Comparison of ENCODE assay signal across 8 cellular contexts in the genomic region with DNA sequence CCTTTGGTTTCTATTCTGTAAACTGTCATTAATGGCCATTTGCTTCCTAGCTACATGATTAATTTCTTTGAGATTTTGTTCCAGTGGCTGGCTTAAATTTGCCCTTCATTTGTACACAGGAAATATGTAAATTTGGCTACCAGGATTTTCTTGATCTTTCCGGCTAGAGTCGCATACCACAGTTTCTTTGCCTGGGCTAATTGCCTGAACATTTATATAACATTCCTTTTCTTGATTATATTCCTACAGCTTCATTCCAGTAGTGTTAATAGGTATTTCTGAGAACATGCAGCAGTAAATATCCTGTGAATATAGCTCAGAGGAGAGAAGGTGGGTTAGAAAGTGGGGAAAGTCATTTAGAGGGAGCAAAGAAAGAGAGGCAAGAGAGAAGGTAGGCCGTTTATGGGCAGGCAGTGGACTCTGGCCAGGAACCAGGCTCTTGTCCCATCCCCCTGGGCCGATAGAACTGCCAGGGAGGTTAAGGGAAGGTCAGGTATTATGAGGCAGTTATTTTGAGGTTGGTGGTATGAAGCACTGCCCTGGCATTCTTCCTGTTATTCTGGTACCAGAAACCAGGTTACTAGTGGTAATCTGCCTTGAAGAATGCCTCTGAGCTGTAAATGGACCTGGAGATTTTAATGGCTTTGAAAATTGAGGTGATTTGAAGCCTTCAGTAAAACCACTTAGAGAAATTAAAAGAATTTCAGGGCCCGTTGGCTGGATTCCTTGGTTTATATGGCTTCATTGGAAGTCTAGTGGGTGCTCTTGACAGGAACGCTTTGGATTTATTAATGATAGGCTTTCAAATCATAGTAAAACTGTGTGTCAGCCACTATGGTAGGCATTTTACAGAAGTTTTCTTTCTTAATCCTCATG. TPM values are rescaled to one million over a fixed set of nuclear protein-coding genes. Genes with fewer than 3 reads are reported as not detected.
DNase-seq lines count a peak whose midpoint lies in the region; ATAC-seq and TF ChIP-seq lines count a peak whose summit lies in the region.

No MANE protein-coding gene starts in this region.

- no peaks in the 10 kb centered on the region for H3K9me3 ChIP-seq in heart left ventricle
- H3K9me3 ChIP-seq in skeletal muscle satellite cell (replicated peaks; ENCODE audit: low read length), result no peaks in the 10 kb centered on the region
- H3K9me3 ChIP-seq in neuronal stem cell (replicated peaks in 1 of 2; ENCODE audit: control insufficient read depth in 2 of 2, insufficient read depth in 1 of 2, low read depth in 1 of 2, low read length in 2 of 2), result no peaks in the 10 kb centered on the region
- H3K9me3 ChIP-seq in WERI-Rb-1 (ENCODE audit: severe bottlenecking), result no peaks in the 10 kb centered on the region

- H3K4me2 ChIP-seq in skeletal muscle satellite cell (ENCODE audit: low read length), result peak overlapping the region; percentile 72
- H3K4me2 ChIP-seq in neuronal stem cell (ENCODE audit: insufficient read depth, low read length, poor library complexity, severe bottlenecking), result no peak overlapping the region

- peak in 1 of 2 donors; percentile 31 for TF ChIP-seq POLR2A in heart left ventricle (IDR thresholded peaks at IDR 0.05)

- WGBS in heart left ventricle, 4 donors, result 8 to 13% (median 11%) methylated on average over 6 of the region's 6 CpGs
- WGBS in neuronal stem cell (ENCODE audit: extremely low coverage in 2 of 2, insufficient read length in 2 of 2, insufficient replicate concordance in 1 of 2), 2 donors, result no CpG with 5 or more reads among the region's 6 CpGs

- H2AFZ ChIP-seq in neuronal stem cell (ENCODE audit: low read length), result no peak overlapping the region

- no peak overlapping the region for H3K4ac ChIP-seq in neuronal stem cell (ENCODE audit: low read length)

- no peak for DNase-seq in activated naive CD4-positive, alpha-beta T cell treated with anti-CD3 and anti-CD28 coated beads for 36 hours
- DNase-seq in activated naive CD4-positive, alpha-beta T cell treated with anti-CD3 and anti-CD28 coated beads, Interleukin-2, amount 50 U/mL, for 16 hours, result no peak
- DNase-seq in activated T-helper 1 cell treated with anti-CD3 and anti-CD28 coated beads, Interleukin-12 subunit alpha, Interleukin-12 subunit beta, Interleukin-2, Interleukin-4 antibody, amounts not matched to agents 30 ng/mL and 10 ng/mL and 1 ng/mL, durations not matched to agents 14 hours and 24 hours and 36 hours (ENCODE audit: low spot score), result no peak
- DNase-seq in heart left ventricle (peak in 4 of 5 donors; percentile 77 to 87 (median 80)), T1000 (lab: John Stamatoyannopoulos, UW) (no peak), neuronal stem cell (ENCODE audit: low spot score) (no peak), WERI-Rb-1 (no peak)

- H3K23ac ChIP-seq in neuronal stem cell (ENCODE audit: low read depth, low read length, poor library complexity), result no peak overlapping the region

- intact Hi-C loops in activated naive CD4-positive, alpha-beta T cell treated with anti-CD3 and anti-CD28 coated beads for 36 hours (cut with micrococcal nuclease), result loop anchor here (5.0 to 10.0 kb wide), 3 partner anchors 334 to 524 kb away; a partner anchor contains a TSS
- intact Hi-C loops in activated T-helper 1 cell treated with anti-CD3 and anti-CD28 coated beads, Interleukin-12 subunit alpha, Interleukin-12 subunit beta, Interleukin-2, Interleukin-4 antibody, amounts not matched to agents 30 ng/mL and 10 ng/mL and 1 ng/mL, durations not matched to agents 14 hours and 24 hours and 36 hours (cut with micrococcal nuclease), result loop anchor here (5.0 to 10.0 kb wide), 2 partner anchors 424 to 1266 kb away; a partner anchor contains a TSS
- intact Hi-C loops in heart left ventricle (cut with DNase I), result loop anchor here in 2 of 10 donors (5.0 kb wide), 2 partner anchors 41 to 44 kb away; a partner anchor contains a TSS

- H3K4me1 Mint-ChIP-seq in activated naive CD4-positive, alpha-beta T cell treated with anti-CD3 and anti-CD28 coated beads for 36 hours (ENCODE audit: low read depth), result peaks cover 67% of the 10 kb centered on the region
- peaks cover 49% of the 10 kb centered on the region for H3K4me1 Mint-ChIP-seq in activated T-helper 1 cell treated with anti-CD3 and anti-CD28 coated beads, Interleukin-12 subunit alpha, Interleukin-12 subunit beta, Interleukin-2, Interleukin-4 antibody, amounts not matched to agents 30 ng/mL and 10 ng/mL and 1 ng/mL, durations not matched to agents 14 hours and 24 hours and 36 hours (ENCODE audit: low read depth)

- peak; percentile 75 to 91 (median 79) for ATAC-seq in heart left ventricle

- TF ChIP-seq CTCF in heart left ventricle (IDR thresholded peaks at IDR 0.05) (no peak), WERI-Rb-1 (IDR thresholded peaks at IDR 0.05; ENCODE audit: low read depth, low read length) (no peak)

- H3K36me3 Mint-ChIP-seq in activated naive CD4-positive, alpha-beta T cell treated with anti-CD3 and anti-CD28 coated beads for 36 hours (ENCODE audit: low read depth), result peaks cover 26% of the 10 kb centered on the region
- peaks cover 25% of the 10 kb centered on the region for H3K36me3 Mint-ChIP-seq in activated T-helper 1 cell treated with anti-CD3 and anti-CD28 coated beads, Interleukin-12 subunit alpha, Interleukin-12 subunit beta, Interleukin-2, Interleukin-4 antibody, amounts not matched to agents 30 ng/mL and 10 ng/mL and 1 ng/mL, durations not matched to agents 14 hours and 24 hours and 36 hours (ENCODE audit: low read depth)

- no peak overlapping the region for H3K14ac ChIP-seq in neuronal stem cell (ENCODE audit: low read length)

- H3K9ac ChIP-seq in skeletal muscle satellite cell (ENCODE audit: low read depth, low read length) (peak overlapping the region; percentile 22), neuronal stem cell (ENCODE audit: low read depth, low read length, poor library complexity) (no peak overlapping the region)

- no peak overlapping the region for H2BK12ac ChIP-seq in neuronal stem cell (ENCODE audit: low read length)

- H3K27me3 ChIP-seq in heart left ventricle (no peaks in the 10 kb centered on the region), skeletal muscle satellite cell (ENCODE audit: control insufficient read depth, insufficient read depth, low read length) (no peaks in the 10 kb centered on the region), neuronal stem cell (ENCODE audit: control insufficient read depth in 3 of 3, insufficient read depth in 3 of 3, low read depth in 1 of 3, low read length in 3 of 3) (no peaks in the 10 kb centered on the region), WERI-Rb-1 (ENCODE audit: insufficient read depth, low read depth, severe bottlenecking) (no peaks in the 10 kb centered on the region)

- H2BK120ac ChIP-seq in neuronal stem cell (ENCODE audit: low read depth, low read length), result no peak overlapping the region

- H2BK5ac ChIP-seq in neuronal stem cell (ENCODE audit: low read length), result no peak overlapping the region

- H3K27ac ChIP-seq in heart left ventricle (peak overlapping the region; percentile 58 to 98 (median 96)), neuronal stem cell (replicated peaks; ENCODE audit: low read length) (no peak overlapping the region), WERI-Rb-1 (no peak overlapping the region; the same call in 1 of the 2 replicates)

- H3K79me1 ChIP-seq in neuronal stem cell (ENCODE audit: low read depth, low read length), result peaks cover 11% of the 10 kb centered on the region

- H3K36me3 ChIP-seq in heart left ventricle, result peaks cover 0 to 40% (median 5%) of the 10 kb centered on the region in 9 donors
- peaks cover 17% of the 10 kb centered on the region for H3K36me3 ChIP-seq in skeletal muscle satellite cell (ENCODE audit: insufficient read depth, low read length)
- H3K36me3 ChIP-seq in neuronal stem cell (replicated peaks in 1 of 2; ENCODE audit: control insufficient read depth in 2 of 2, insufficient read depth in 2 of 2, low read length in 2 of 2), result peaks cover 3 to 70% of the 10 kb centered on the region in 2 donors
- H3K36me3 ChIP-seq in WERI-Rb-1, result peaks cover 66% of the 10 kb centered on the region

- H3K27me3 Mint-ChIP-seq in activated naive CD4-positive, alpha-beta T cell treated with anti-CD3 and anti-CD28 coated beads for 36 hours (ENCODE audit: low read depth), result no peaks in the 10 kb centered on the region
- H3K27me3 Mint-ChIP-seq in activated T-helper 1 cell treated with anti-CD3 and anti-CD28 coated beads, Interleukin-12 subunit alpha, Interleukin-12 subunit beta, Interleukin-2, Interleukin-4 antibody, amounts not matched to agents 30 ng/mL and 10 ng/mL and 1 ng/mL, durations not matched to agents 14 hours and 24 hours and 36 hours (ENCODE audit: insufficient read depth), result no peaks in the 10 kb centered on the region

- H4K91ac ChIP-seq in neuronal stem cell (ENCODE audit: low read depth, low read length, poor library complexity), result no peak overlapping the region

- no peak overlapping the region for H2AK5ac ChIP-seq in neuronal stem cell (ENCODE audit: low read depth, low read length)

- peak overlapping the region in 11 of 12 donors; percentile 10 to 98 (median 93) for H3K4me3 ChIP-seq in heart left ventricle
- peak overlapping the region; percentile 23 for H3K4me3 ChIP-seq in skeletal muscle satellite cell (ENCODE audit: low read length)
- H3K4me3 ChIP-seq in neuronal stem cell (ENCODE audit: low read length in 2 of 2), result no peak overlapping the region
- H3K4me3 ChIP-seq in WERI-Rb-1 (ENCODE audit: low read depth, low read length), result no peak overlapping the region

- peak overlapping the region; percentile 73 for H3K27ac Mint-ChIP-seq in activated naive CD4-positive, alpha-beta T cell treated with anti-CD3 and anti-CD28 coated beads for 36 hours
- peak overlapping the region; percentile 74 for H3K27ac Mint-ChIP-seq in activated T-helper 1 cell treated with anti-CD3 and anti-CD28 coated beads, Interleukin-12 subunit alpha, Interleukin-12 subunit beta, Interleukin-2, Interleukin-4 antibody, amounts not matched to agents 30 ng/mL and 10 ng/mL and 1 ng/mL, durations not matched to agents 14 hours and 24 hours and 36 hours

- no peak overlapping the region for H3K18ac ChIP-seq in neuronal stem cell (ENCODE audit: low read length)

- CTCF ChIA-PET in activated naive CD4-positive, alpha-beta T cell treated with anti-CD3 and anti-CD28 coated beads for 36 hours (lab: Charles Lee), result interaction anchor here (0.9 to 1.1 kb wide), 2 partner anchors 9 to 44 kb away, joined by 3 to 5 read pairs; a partner anchor contains a TSS

- H3K4me3 Mint-ChIP-seq in activated naive CD4-positive, alpha-beta T cell treated with anti-CD3 and anti-CD28 coated beads for 36 hours, result peak overlapping the region; percentile 61
- peak overlapping the region; percentile 81 for H3K4me3 Mint-ChIP-seq in activated T-helper 1 cell treated with anti-CD3 and anti-CD28 coated beads, Interleukin-12 subunit alpha, Interleukin-12 subunit beta, Interleukin-2, Interleukin-4 antibody, amounts not matched to agents 30 ng/mL and 10 ng/mL and 1 ng/mL, durations not matched to agents 14 hours and 24 hours and 36 hours

- H3K9me3 Mint-ChIP-seq in activated naive CD4-positive, alpha-beta T cell treated with anti-CD3 and anti-CD28 coated beads for 36 hours, result no peaks in the 10 kb centered on the region
- H3K9me3 Mint-ChIP-seq in activated T-helper 1 cell treated with anti-CD3 and anti-CD28 coated beads, Interleukin-12 subunit alpha, Interleukin-12 subunit beta, Interleukin-2, Interleukin-4 antibody, amounts not matched to agents 30 ng/mL and 10 ng/mL and 1 ng/mL, durations not matched to agents 14 hours and 24 hours and 36 hours, result no peaks in the 10 kb centered on the region

- H3K4me1 ChIP-seq in heart left ventricle (peaks cover 25 to 83% (median 76%) of the 10 kb centered on the region in 12 donors), skeletal muscle satellite cell (ENCODE audit: control insufficient read depth, insufficient read depth, low read length) (peaks cover 43% of the 10 kb centered on the region), neuronal stem cell (ENCODE audit: control insufficient read depth in 2 of 2, insufficient read depth in 1 of 2, low read depth in 1 of 2, low read length in 2 of 2) (peaks cover 6 to 19% of the 10 kb centered on the region in 2 donors)

- H2BK15ac ChIP-seq in neuronal stem cell (ENCODE audit: low read length), result no peak overlapping the region

- H4K8ac ChIP-seq in neuronal stem cell (ENCODE audit: low read depth, low read length), result no peak overlapping the region

RNA-seq across cellular contexts. Expression of a gene that starts 4.4 kb away (rescaled TPM):
- total RNA-seq in activated naive CD4-positive, alpha-beta T cell treated with anti-CD3 and anti-CD28 coated beads for 36 hours, result 100 to 1,000 TPM; 159 to 166 TPM
- total RNA-seq in activated T-helper 1 cell treated with anti-CD3 and anti-CD28 coated beads, Interleukin-12 subunit alpha, Interleukin-12 subunit beta, Interleukin-2, Interleukin-4 antibody, amounts not matched to agents 30 ng/mL and 10 ng/mL and 1 ng/mL, durations not matched to agents 14 hours and 24 hours and 36 hours, result 170 and 181 TPM in 2 replicates
- total RNA-seq in heart left ventricle, result 100 to 1,000 TPM; 165 to 363 (median 278) TPM
- 100 to 1,000 TPM; 247 to 490 TPM for polyA plus RNA-seq in heart left ventricle
- 97.2 and 108 TPM in 2 replicates for total RNA-seq in skeletal muscle satellite cell (2012; rRNA removed)
- 124 TPM for polyA plus RNA-seq in neuronal stem cell (2013, experiment 1 of 2)
- 123 TPM for polyA plus RNA-seq in neuronal stem cell (2013, experiment 2 of 2)

RNA-seq across cellular contexts. Expression of a gene that starts 9.6 kb away (rescaled TPM):
- 10 to 100 TPM; 29.5 TPM for total RNA-seq in activated naive CD4-positive, alpha-beta T cell treated with anti-CD3 and anti-CD28 coated beads for 36 hours
- 27.8 and 29.8 TPM in 2 replicates for total RNA-seq in activated T-helper 1 cell treated with anti-CD3 and anti-CD28 coated beads, Interleukin-12 subunit alpha, Interleukin-12 subunit beta, Interleukin-2, Interleukin-4 antibody, amounts not matched to agents 30 ng/mL and 10 ng/mL and 1 ng/mL, durations not matched to agents 14 hours and 24 hours and 36 hours
- total RNA-seq in heart left ventricle, result 10 to 100 TPM; 27.9 to 46.5 (median 36.7) TPM
- polyA plus RNA-seq in heart left ventricle, result 10 to 100 TPM; 29.2 to 48.9 TPM
- total RNA-seq in skeletal muscle satellite cell (2012; rRNA removed), result 17.7 and 21.3 TPM in 2 replicates
- 46.5 TPM for polyA plus RNA-seq in neuronal stem cell (2013, experiment 1 of 2)
- 46.1 TPM for polyA plus RNA-seq in neuronal stem cell (2013, experiment 2 of 2)

RNA-seq across cellular contexts. Expression of a gene that starts 42.6 kb away (rescaled TPM):
- total RNA-seq in activated naive CD4-positive, alpha-beta T cell treated with anti-CD3 and anti-CD28 coated beads for 36 hours, result 10 to 100 TPM; 93.4 to 93.5 TPM
- 341 and 356 TPM in 2 replicates for total RNA-seq in activated T-helper 1 cell treated with anti-CD3 and anti-CD28 coated beads, Interleukin-12 subunit alpha, Interleukin-12 subunit beta, Interleukin-2, Interleukin-4 antibody, amounts not matched to agents 30 ng/mL and 10 ng/mL and 1 ng/mL, durations not matched to agents 14 hours and 24 hours and 36 hours
- total RNA-seq in heart left ventricle, result 100 to 1,000 TPM in 8 of 9 donors, 10 to 100 TPM in 1; 92.2 to 269 (median 120) TPM
- polyA plus RNA-seq in heart left ventricle, result 100 to 1,000 TPM; 164 to 320 TPM
- total RNA-seq in skeletal muscle satellite cell (2012; rRNA removed), result 281 and 386 TPM in 2 replicates
- polyA plus RNA-seq in neuronal stem cell (2013, experiment 1 of 2), result 268 TPM
- polyA plus RNA-seq in neuronal stem cell (2013, experiment 2 of 2), result 269 TPM

RNA-seq across cellular contexts. Expression of a gene that starts 42.7 kb away (rescaled TPM):
- 10 to 100 TPM; 44.2 to 45.0 TPM for total RNA-seq in activated naive CD4-positive, alpha-beta T cell treated with anti-CD3 and anti-CD28 coated beads for 36 hours
- 83.3 and 85.0 TPM in 2 replicates for total RNA-seq in activated T-helper 1 cell treated with anti-CD3 and anti-CD28 coated beads, Interleukin-12 subunit alpha, Interleukin-12 subunit beta, Interleukin-2, Interleukin-4 antibody, amounts not matched to agents 30 ng/mL and 10 ng/mL and 1 ng/mL, durations not matched to agents 14 hours and 24 hours and 36 hours
- 10 to 100 TPM; 20.6 to 46.6 (median 36.3) TPM for total RNA-seq in heart left ventricle
- polyA plus RNA-seq in heart left ventricle, result 10 to 100 TPM; 30.9 to 55.8 TPM
- total RNA-seq in skeletal muscle satellite cell (2012; rRNA removed), result 45.1 and 50.9 TPM in 2 replicates
- 29.0 TPM for polyA plus RNA-seq in neuronal stem cell (2013, experiment 1 of 2)
- polyA plus RNA-seq in neuronal stem cell (2013, experiment 2 of 2), result 30.3 TPM

Comparison
In these comparisons a context has a peak if more than half of its experiments do, and no peak if none do; other contexts are left out.
1. DNase-seq: peak in heart left ventricle (4 of 5); none in activated naive CD4-positive, alpha-beta T cell treated with anti-CD3 and anti-CD28 coated beads for 36 hours (single experiment), activated naive CD4-positive, alpha-beta T cell treated with anti-CD3 and anti-CD28 coated beads, Interleukin-2, amount 50 U/mL, for 16 hours (single experiment), activated T-helper 1 cell treated with anti-CD3 and anti-CD28 coated beads, Interleukin-12 subunit alpha, Interleukin-12 subunit beta, Interleukin-2, Interleukin-4 antibody, amounts not matched to agents 30 ng/mL and 10 ng/mL and 1 ng/mL, durations not matched to agents 14 hours and 24 hours and 36 hours (single experiment), T1000 (single experiment), neuronal stem cell (single experiment) and WERI-Rb-1 (single experiment).
2. H3K27ac ChIP-seq: peak in heart left ventricle (12 of 12); none in neuronal stem cell (single experiment) and WERI-Rb-1 (single experiment).
3. H3K4me3 ChIP-seq: peak in heart left ventricle (11 of 12) and skeletal muscle satellite cell (single experiment); none in neuronal stem cell (0 of 2) and WERI-Rb-1 (single experiment).